8 cellular contexts compared by ENCODE assay signal in genomic region chr15:53808058-53808703, GRCh38. TPM values are rescaled to one million over a fixed set of nuclear protein-coding genes. Genes with fewer than 3 reads are reported as not detected.
DNase-seq lines count a peak whose midpoint lies in the region; ATAC-seq and TF ChIP-seq lines count a peak whose summit lies in the region.

No MANE protein-coding gene starts in this region.

- no peak overlapping the region for H3K9ac ChIP-seq in SK-N-SH
- H3K9ac ChIP-seq in OCI-LY3 (ENCODE audit: low read length): no peak overlapping the region

- CTCF ChIA-PET in SK-N-SH (lab: Yijun Ruan, JAX): interaction anchor here (0.6 to 2.8 kb wide), 21 partner anchors 11 to 1296 kb away, joined by 3 to 11 read pairs (median 3); no protein-coding TSS in a partner anchor
- CTCF ChIA-PET in T-cell (lab: Charles Lee): interaction anchor here in 1 of 2 donors (0.5 kb wide), 1 partner anchor 1411 kb away, joined by 4 read pairs; no protein-coding TSS in a partner anchor
- CTCF ChIA-PET in activated naive CD4-positive, alpha-beta T cell treated with anti-CD3 and anti-CD28 coated beads, Interleukin-2, amount 10 ng/mL, durations not matched to agents 7 days and 5 days (lab: Charles Lee): interaction anchor here (0.6 kb wide), 1 partner anchor 91 kb away, joined by 3 read pairs; no protein-coding TSS in a partner anchor

- intact Hi-C loops in thyroid gland (cut with DNase I): no loop called here

- ATAC-seq in SK-N-SH treated with all-trans-retinoic acid at 6 μM for 48 hours (no peak), T-cell (replicated peaks in 1 of 4) (no peak)

- H3K36me3 Mint-ChIP-seq in T-cell: no peaks in the 10 kb centered on the region
- no peaks in the 10 kb centered on the region for H3K36me3 Mint-ChIP-seq in activated naive CD4-positive, alpha-beta T cell treated with anti-CD3 and anti-CD28 coated beads, Interleukin-2, amount 10 ng/mL, durations not matched to agents 7 days and 5 days

- H3K9me3 ChIP-seq in SK-N-SH: no peaks in the 10 kb centered on the region
- no peaks in the 10 kb centered on the region for H3K9me3 ChIP-seq in OCI-LY3 (ENCODE audit: insufficient read depth, low read length)
- no peaks in the 10 kb centered on the region for H3K9me3 ChIP-seq in thyroid gland

- peak; percentile 72 for TF ChIP-seq RAD21 in SK-N-SH (IDR thresholded peaks at IDR 0.05; ENCODE audit: low read length)

- 32% methylated on average over 5 of the region's 5 CpGs for WGBS in SK-N-SH (ENCODE audit: low lambda C conversion rate)
- 56 to 58% methylated on average over 5 of the region's 5 CpGs for WGBS in thyroid gland, 2 donors

- no peak overlapping the region for H3K27ac Mint-ChIP-seq in T-cell
- H3K27ac Mint-ChIP-seq in activated naive CD4-positive, alpha-beta T cell treated with anti-CD3 and anti-CD28 coated beads, Interleukin-2, amount 10 ng/mL, durations not matched to agents 7 days and 5 days: no peak overlapping the region

- peak; percentile 12 for DNase-seq in SK-N-SH
- peak; percentile 6 for DNase-seq in fibroblast of pulmonary artery (ENCODE audit: low read depth)
- DNase-seq in thyroid gland: no peak
- DNase-seq in stimulated activated CD4-positive, alpha-beta T cell treated with anti-CD3 and anti-CD28 coated beads, Interleukin-2, amount 100 ng/mL, for 48 hours: no peak
- no peak for DNase-seq in T-cell
- DNase-seq in activated naive CD4-positive, alpha-beta T cell treated with anti-CD3 and anti-CD28 coated beads, Interleukin-2, amount 10 ng/mL, durations not matched to agents 7 days and 5 days: no peak

- H3K4me3 Mint-ChIP-seq in T-cell: no peak overlapping the region
- H3K4me3 Mint-ChIP-seq in activated naive CD4-positive, alpha-beta T cell treated with anti-CD3 and anti-CD28 coated beads, Interleukin-2, amount 10 ng/mL, durations not matched to agents 7 days and 5 days: no peak overlapping the region

- H3K27me3 ChIP-seq in SK-N-SH (ENCODE audit: insufficient read depth) (no peaks in the 10 kb centered on the region), OCI-LY3 (ENCODE audit: low read depth, low read length) (no peaks in the 10 kb centered on the region; the same call in 1 of the 2 replicates), thyroid gland (no peaks in the 10 kb centered on the region)

- H3K79me2 ChIP-seq in SK-N-SH (ENCODE audit: insufficient read depth) (no peaks in the 10 kb centered on the region), OCI-LY3 (ENCODE audit: low read length) (no peaks in the 10 kb centered on the region)

- TF ChIP-seq CTCF in SK-N-SH (IDR thresholded peaks at IDR 0.05) (peak; percentile 67), OCI-LY3 (IDR thresholded peaks at IDR 0.05; ENCODE audit: low read depth, low read length) (peak; percentile 57), fibroblast of pulmonary artery (IDR thresholded peaks at IDR 0.05; ENCODE audit: low read length, missing control alignments) (peak; percentile 63), thyroid gland (IDR thresholded peaks at IDR 0.05) (peak; percentile 26 to 74 (median 62))

- H3K4me3 ChIP-seq in SK-N-SH (ENCODE audit: low read depth in 2 of 2, low read length in 1 of 2): peak overlapping the region in 1 of 2 experiments; percentile 11; a peak in 1 of 4 replicates
- no peak overlapping the region for H3K4me3 ChIP-seq in OCI-LY3 (ENCODE audit: low read length)
- H3K4me3 ChIP-seq in fibroblast of pulmonary artery (replicated peaks; ENCODE audit: low read depth, low read length): no peak overlapping the region
- H3K4me3 ChIP-seq in thyroid gland (replicated peaks in 1 of 3): no peak overlapping the region

- H3K36me3 ChIP-seq in SK-N-SH (replicated peaks in 1 of 2; ENCODE audit: control insufficient read depth in 1 of 2, insufficient read depth in 2 of 2, low read length in 1 of 2) (no peaks in the 10 kb centered on the region), OCI-LY3 (replicated peaks; ENCODE audit: low read depth, low read length) (no peaks in the 10 kb centered on the region), thyroid gland (no peaks in the 10 kb centered on the region)

- no peaks in the 10 kb centered on the region for H3K4me1 ChIP-seq in SK-N-SH (ENCODE audit: control insufficient read depth in 1 of 2, insufficient read depth in 2 of 2, low read depth in 1 of 2, low read length in 1 of 2)
- H3K4me1 ChIP-seq in OCI-LY3 (ENCODE audit: low read length): no peaks in the 10 kb centered on the region
- H3K4me1 ChIP-seq in thyroid gland: no peaks in the 10 kb centered on the region

- H2AFZ ChIP-seq in SK-N-SH (ENCODE audit: low read depth) (no peak overlapping the region), OCI-LY3 (ENCODE audit: low read depth, low read length) (no peak overlapping the region)

- H3F3A ChIP-seq in SK-N-SH (replicated peaks; ENCODE audit: insufficient read depth): no peaks in the 10 kb centered on the region

- H3K4me2 ChIP-seq in SK-N-SH (no peak overlapping the region), OCI-LY3 (ENCODE audit: low read length) (no peak overlapping the region)

- no peak for TF ChIP-seq POLR2A in thyroid gland (IDR thresholded peaks at IDR 0.05)

- POLR2A ChIA-PET in SK-N-SH (lab: Yijun Ruan, JAX) (no interaction called here), T-cell (lab: Charles Lee) (no interaction called here)

- TF ChIP-seq EP300 in SK-N-SH (IDR thresholded peaks at IDR 0.05; ENCODE audit: borderline replicate concordance in 1 of 2, low read depth in 1 of 2, low read length in 1 of 2): no peak

- peaks cover 0 to 2% (median 0%) of the 10 kb centered on the region in 3 donors for H3K9me3 Mint-ChIP-seq in T-cell
- no peaks in the 10 kb centered on the region for H3K9me3 Mint-ChIP-seq in activated naive CD4-positive, alpha-beta T cell treated with anti-CD3 and anti-CD28 coated beads, Interleukin-2, amount 10 ng/mL, durations not matched to agents 7 days and 5 days

- H3K27ac ChIP-seq in SK-N-SH (ENCODE audit: low read depth in 2 of 2, low read length in 1 of 2) (no peak overlapping the region), OCI-LY3 (ENCODE audit: low read length) (no peak overlapping the region), thyroid gland (no peak overlapping the region)

- H4K20me1 ChIP-seq in SK-N-SH (ENCODE audit: insufficient read depth) (no peaks in the 10 kb centered on the region), OCI-LY3 (ENCODE audit: insufficient read depth, low read length) (no peaks in the 10 kb centered on the region)

- no peaks in the 10 kb centered on the region for H3K9me2 ChIP-seq in SK-N-SH

- peaks cover 0 to 3% (median 2%) of the 10 kb centered on the region in 3 donors for H3K4me1 Mint-ChIP-seq in T-cell
- H3K4me1 Mint-ChIP-seq in activated naive CD4-positive, alpha-beta T cell treated with anti-CD3 and anti-CD28 coated beads, Interleukin-2, amount 10 ng/mL, durations not matched to agents 7 days and 5 days: peaks cover 3% of the 10 kb centered on the region

- no peaks in the 10 kb centered on the region for H3K27me3 Mint-ChIP-seq in T-cell
- no peaks in the 10 kb centered on the region for H3K27me3 Mint-ChIP-seq in activated naive CD4-positive, alpha-beta T cell treated with anti-CD3 and anti-CD28 coated beads, Interleukin-2, amount 10 ng/mL, durations not matched to agents 7 days and 5 days

TF ChIP-seq in SK-N-SH, 30 proteins besides CTCF, POLR2A, EP300 and RAD21:
- no peak for TF ChIP-seq ELF1 (IDR thresholded peaks at IDR 0.05)
- no peak for TF ChIP-seq NRF1 (IDR thresholded peaks at IDR 0.05; ENCODE audit: low read depth, low read length)
- TF ChIP-seq SMC3 (IDR thresholded peaks at IDR 0.05; ENCODE audit: low read depth, low read length): peak; percentile 31; the same call in 1 of the 2 replicates

TF ChIP-seq in SK-N-SH treated with all-trans-retinoic acid at 6 μM for 48 hours, 23 proteins besides CTCF, POLR2A, EP300 and RAD21:
- no peak for TF ChIP-seq ZFP3 (CRISPR knock-in tag; IDR thresholded peaks at IDR 0.05)
- no peak for TF ChIP-seq PPARA (CRISPR knock-in tag; IDR thresholded peaks at IDR 0.05; ENCODE audit: borderline replicate concordance)
- no peak for TF ChIP-seq CSDC2 (CRISPR knock-in tag; IDR thresholded peaks at IDR 0.05)
- TF ChIP-seq, protein P1, sequence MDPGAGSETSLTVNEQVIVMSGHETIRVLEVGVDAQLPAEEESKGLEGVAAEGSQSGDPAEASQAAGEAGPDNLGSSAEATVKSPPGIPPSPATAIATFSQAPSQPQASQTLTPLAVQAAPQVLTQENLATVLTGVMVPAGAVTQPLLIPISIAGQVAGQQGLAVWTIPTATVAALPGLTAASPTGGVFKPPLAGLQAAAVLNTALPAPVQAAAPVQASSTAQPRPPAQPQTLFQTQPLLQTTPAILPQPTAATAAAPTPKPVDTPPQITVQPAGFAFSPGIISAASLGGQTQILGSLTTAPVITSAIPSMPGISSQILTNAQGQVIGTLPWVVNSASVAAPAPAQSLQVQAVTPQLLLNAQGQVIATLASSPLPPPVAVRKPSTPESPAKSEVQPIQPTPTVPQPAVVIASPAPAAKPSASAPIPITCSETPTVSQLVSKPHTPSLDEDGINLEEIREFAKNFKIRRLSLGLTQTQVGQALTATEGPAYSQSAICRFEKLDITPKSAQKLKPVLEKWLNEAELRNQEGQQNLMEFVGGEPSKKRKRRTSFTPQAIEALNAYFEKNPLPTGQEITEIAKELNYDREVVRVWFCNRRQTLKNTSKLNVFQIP (CRISPR knock-in tag; IDR thresholded peaks at IDR 0.05; ENCODE audit: borderline replicate concordance, low read depth): no peak
- no peak for TF ChIP-seq SNAI2 (CRISPR knock-in tag; IDR thresholded peaks at IDR 0.05)
- TF ChIP-seq, protein P2, sequence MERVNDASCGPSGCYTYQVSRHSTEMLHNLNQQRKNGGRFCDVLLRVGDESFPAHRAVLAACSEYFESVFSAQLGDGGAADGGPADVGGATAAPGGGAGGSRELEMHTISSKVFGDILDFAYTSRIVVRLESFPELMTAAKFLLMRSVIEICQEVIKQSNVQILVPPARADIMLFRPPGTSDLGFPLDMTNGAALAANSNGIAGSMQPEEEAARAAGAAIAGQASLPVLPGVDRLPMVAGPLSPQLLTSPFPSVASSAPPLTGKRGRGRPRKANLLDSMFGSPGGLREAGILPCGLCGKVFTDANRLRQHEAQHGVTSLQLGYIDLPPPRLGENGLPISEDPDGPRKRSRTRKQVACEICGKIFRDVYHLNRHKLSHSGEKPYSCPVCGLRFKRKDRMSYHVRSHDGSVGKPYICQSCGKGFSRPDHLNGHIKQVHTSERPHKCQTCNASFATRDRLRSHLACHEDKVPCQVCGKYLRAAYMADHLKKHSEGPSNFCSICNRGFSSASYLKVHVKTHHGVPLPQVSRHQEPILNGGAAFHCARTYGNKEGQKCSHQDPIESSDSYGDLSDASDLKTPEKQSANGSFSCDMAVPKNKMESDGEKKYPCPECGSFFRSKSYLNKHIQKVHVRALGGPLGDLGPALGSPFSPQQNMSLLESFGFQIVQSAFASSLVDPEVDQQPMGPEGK (CRISPR knock-in tag; IDR thresholded peaks at IDR 0.05; ENCODE audit: borderline replicate concordance): no peak
TF ChIP-seq in SK-N-SH treated with all-trans-retinoic acid at 6 μM for 48 hours: peak in this region for 0.

RNA-seq across cellular contexts. Expression of gene WDR72, which starts 48.7 kb away (rescaled TPM):
- polyA plus RNA-seq in SK-N-SH (2012; rRNA removed): 0.02 TPM in 2 replicates
- under 0.01 TPM in 2 replicates for polyA plus RNA-seq in SK-N-SH (2012; cell fraction: cytosol; rRNA removed)
- polyA plus RNA-seq in SK-N-SH (2012; cell fraction: nucleus; rRNA removed): 0.05 TPM in 1 of 2 replicates, not detected in the other
- 100 to 1,000 TPM in 2 of 4 donors, 10 to 100 TPM in 2; 87.7 to 110 (median 98.6) TPM for total RNA-seq in thyroid gland
- total RNA-seq in T-cell: not detected

Comparison
In these comparisons a context has a peak if more than half of its experiments do, and no peak if none do; other contexts are left out.
1. DNase-seq: peak in SK-N-SH (single experiment) and fibroblast of pulmonary artery (single experiment); none in thyroid gland (0 of 2), stimulated activated CD4-positive, alpha-beta T cell treated with anti-CD3 and anti-CD28 coated beads, Interleukin-2, amount 100 ng/mL, for 48 hours (0 of 2), T-cell (0 of 34) and activated naive CD4-positive, alpha-beta T cell treated with anti-CD3 and anti-CD28 coated beads, Interleukin-2, amount 10 ng/mL, durations not matched to agents 7 days and 5 days (single experiment).
2. RNA of gene WDR72, which starts 48.7 kb away (total RNA-seq): 87.7 to 110 TPM in thyroid gland; not detected in T-cell; every median in the first group is over 10 times any median in the second.
3. Peak in every context shown above with its lines, with median percentiles within 50 percentile points of each other: CTCF ChIP-seq.